22 cellular contexts compared by ENCODE assay signal in genomic region chr15:91216000-91216399, GRCh38.
"Had no signal": no experiment of that assay in that cellular context is flagged by ENCODE, and none has a peak within 500 bp of the region (broad histone marks: within the 10 kb centered on the region; RNA-seq: fewer than 3 reads in every experiment).

No MANE protein-coding gene starts in this region.

- ATAC-seq: activated CD8-positive, alpha-beta T cell treated with anti-CD3 and anti-CD28 coated beads for 36 hours; activated T-cell treated with anti-CD3 and anti-CD28 coated beads, Interleukin-2, amount 50 U/mL, for 4 hours; activated T-helper 17 cell treated with anti-CD3 and anti-CD28 coated beads, Interleukin-2, amount 50 U/mL, for 72 hours; heart right ventricle had no signal

- H3K27ac ChIP-seq: colonic mucosa, epithelial cell of prostate, heart right ventricle had no signal

- H3K9me3 Mint-ChIP-seq: activated T-cell treated with anti-CD3 and anti-CD28 coated beads, Interleukin-2, amount 50 U/mL, for 4 hours; activated T-helper 17 cell treated with anti-CD3 and anti-CD28 coated beads, Interleukin-2, amount 50 U/mL, for 72 hours; WTC11 had no signal

- H3K4me3 ChIP-seq: colonic mucosa, heart right ventricle had no signal

- H3K27me3 ChIP-seq: colonic mucosa had no signal

- H3K4me3 Mint-ChIP-seq: activated CD8-positive, alpha-beta T cell treated with anti-CD3 and anti-CD28 coated beads for 36 hours; activated naive CD8-positive, alpha-beta T cell; activated T-cell treated with anti-CD3 and anti-CD28 coated beads, Interleukin-2, amount 50 U/mL, for 4 hours; activated T-helper 17 cell treated with anti-CD3 and anti-CD28 coated beads, Interleukin-2, amount 50 U/mL, for 72 hours; WTC11 had no signal

- H3K9me3 ChIP-seq: colonic mucosa had no signal

- H3K27ac Mint-ChIP-seq: activated CD8-positive, alpha-beta T cell treated with anti-CD3 and anti-CD28 coated beads for 36 hours; activated naive CD8-positive, alpha-beta T cell; activated T-helper 17 cell treated with anti-CD3 and anti-CD28 coated beads, Interleukin-2, amount 50 U/mL, for 72 hours; WTC11 had no signal

- H3K4me1 ChIP-seq: colonic mucosa had no signal

- H3K36me3 ChIP-seq: colonic mucosa, heart right ventricle had no signal

- H3K4me1 Mint-ChIP-seq: activated T-helper 17 cell treated with anti-CD3 and anti-CD28 coated beads, Interleukin-2, amount 50 U/mL, for 72 hours had no signal

- DNase-seq: activated CD4-positive, alpha-beta T cell treated with anti-CD3 and anti-CD28 coated beads for 1 hour; activated CD4-positive, alpha-beta T cell treated with anti-CD3 and anti-CD28 coated beads for 4 hours; activated CD4-positive, alpha-beta T cell treated with anti-CD3 and anti-CD28 coated beads, Interleukin-2, amount 50 U/mL, for 1 hour; activated CD4-positive, alpha-beta T cell treated with anti-CD3 and anti-CD28 coated beads, Interleukin-2, amount 50 U/mL, for 48 hours; activated CD8-positive, alpha-beta memory T cell treated with anti-CD3 and anti-CD28 coated beads for 24 hours; activated CD8-positive, alpha-beta T cell treated with anti-CD3 and anti-CD28 coated beads for 36 hours; activated effector memory CD4-positive, alpha-beta T cell treated with Interleukin-2 at 50 U/mL for 16 hours; activated gamma-delta T cell treated with Interleukin-2 at 50 U/mL for 16 hours; activated naive CD4-positive, alpha-beta T cell treated with anti-CD3 and anti-CD28 coated beads, Interleukin-2, amount 50 U/mL, for 16 hours; activated naive CD4-positive, alpha-beta T cell treated with Interleukin-2 at 50 U/mL for 16 hours; activated T-cell treated with anti-CD3 and anti-CD28 coated beads, Interleukin-2, amount 50 U/mL, for 4 hours; amniotic stem cell; colonic mucosa; effector CD8-positive, alpha-beta T cell; foreskin fibroblast; glutamatergic neuron; heart right ventricle; T-helper 2 cell had no signal

- H3K36me3 Mint-ChIP-seq: WTC11 had no signal
